ENCODE assay signal across 22 cellular contexts in the genomic region with DNA sequence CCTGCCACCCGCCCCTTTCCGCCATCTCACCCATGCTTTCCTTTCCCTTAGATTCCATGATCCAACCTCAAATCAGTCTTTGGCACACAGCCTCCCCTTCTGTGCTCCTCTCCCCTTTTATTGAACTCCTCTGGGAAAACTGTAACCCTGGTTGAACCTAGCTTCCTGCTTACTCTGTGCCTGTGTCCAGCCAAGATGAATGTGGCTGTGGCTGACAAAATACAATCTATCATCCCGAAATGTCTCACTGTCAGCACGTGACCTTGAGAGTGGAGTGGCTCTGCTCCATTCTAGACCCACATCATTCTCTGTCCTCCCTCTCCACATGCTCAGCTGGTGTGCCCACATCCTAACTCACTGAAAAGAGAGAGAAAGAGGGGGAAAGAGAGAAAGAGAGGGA. TPM values are rescaled to one million over a fixed set of nuclear protein-coding genes. Genes with fewer than 3 reads are reported as not detected.
DNase-seq lines count a peak whose midpoint lies in the region; ATAC-seq and TF ChIP-seq lines count a peak whose summit lies in the region.
"Had no signal": no experiment of that assay in that cellular context is flagged by ENCODE, and none has a peak within 500 bp of the region (broad histone marks: within the 10 kb centered on the region; RNA-seq: fewer than 3 reads in every experiment).

No MANE protein-coding gene starts in this region.

- H3K27me3 Mint-ChIP-seq in activated CD8-positive, alpha-beta T cell treated with anti-CD3 and anti-CD28 coated beads, Interleukin-2, amount 10 ng/mL, durations not matched to agents 7 days and 5 days (ENCODE audit: low read depth) = no peaks in the 10 kb centered on the region
- H3K27me3 Mint-ChIP-seq in neural crest cell (ENCODE audit: low read depth) = peaks cover 52% of the 10 kb centered on the region

- H3K36me3 ChIP-seq in heart left ventricle = no peaks in the 10 kb centered on the region
- H3K36me3 ChIP-seq: BE2C, MG63 had no signal

- H3K4me3 ChIP-seq in heart left ventricle = no peak overlapping the region
- H3K4me3 ChIP-seq: MG63 had no signal

- no peak for ATAC-seq in heart left ventricle
- no peak for ATAC-seq in activated CD8-positive, alpha-beta T cell treated with anti-CD3 and anti-CD28 coated beads, Interleukin-2, amount 10 ng/mL, durations not matched to agents 7 days and 5 days
- no peak for ATAC-seq in GM21825 (IDR thresholded peaks at IDR 0.05; ENCODE audit: unreplicated experiment)

- H3K9me3 ChIP-seq in heart left ventricle = peaks cover 0 to 10% (median 2%) of the 10 kb centered on the region in 12 donors
- H3K9me3 ChIP-seq: BE2C, MG63 had no signal

- 53 to 71% (median 56%) methylated on average over 4 of the region's 4 CpGs for WGBS in heart left ventricle, 4 donors

- TF ChIP-seq CTCF in heart left ventricle (IDR thresholded peaks at IDR 0.05) (no peak), neural crest cell (conservative IDR thresholded peaks at IDR 0.05) (no peak)

- no peak for TF ChIP-seq POLR2A in heart left ventricle (IDR thresholded peaks at IDR 0.05)

- DNase-seq in cardiac septum (ENCODE audit: low spot score) (peak; percentile 36), heart left ventricle (no peak), dermis microvascular lymphatic vessel endothelial cell (ENCODE audit: low read depth in 2 of 2) (peak; percentile 58 to 72), neural crest cell (ENCODE audit: low read depth, low spot score) (no peak), DMS153 treated with DMSO at 0.1 percent for 48 hours (lab: John Stamatoyannopoulos, UW; ENCODE audit: unreplicated experiment) (no peak), NCI-H2227 treated with DMSO at 0.1 percent for 48 hours (lab: John Stamatoyannopoulos, UW) (no peak)
- DNase-seq in activated CD8-positive, alpha-beta T cell treated with anti-CD3 and anti-CD28 coated beads, Interleukin-2, amount 10 ng/mL, durations not matched to agents 7 days and 5 days = no peak
- DNase-seq: BE2C; CD4-positive, alpha-beta memory T cell; GOT3; HFFc6; MG63; NCI-H1092 treated with DMSO at 0.1 percent for 48 hours; NCI-H1694; NCI-H2107; NCI-H69; NK-92 treated with Interleukin-12 subunit alpha and Interleukin-12 subunit beta, amount 100 ng/mL, for 24 hours; OCI-M1 had no signal

- peaks cover 5% of the 10 kb centered on the region for H3K9me3 Mint-ChIP-seq in activated CD8-positive, alpha-beta T cell treated with anti-CD3 and anti-CD28 coated beads, Interleukin-2, amount 10 ng/mL, durations not matched to agents 7 days and 5 days (ENCODE audit: insufficient read depth)
- H3K9me3 Mint-ChIP-seq in neural crest cell = peaks cover 11% of the 10 kb centered on the region

- no peak overlapping the region for H3K27ac ChIP-seq in heart left ventricle
- H3K27ac ChIP-seq: KMS-11 had no signal

- H3K27ac Mint-ChIP-seq in activated CD8-positive, alpha-beta T cell treated with anti-CD3 and anti-CD28 coated beads, Interleukin-2, amount 10 ng/mL, durations not matched to agents 7 days and 5 days = peak overlapping the region; percentile 91
- peak overlapping the region; percentile 20 for H3K27ac Mint-ChIP-seq in neural crest cell (ENCODE audit: unreplicated experiment)
- H3K27ac Mint-ChIP-seq: HFFc6 had no signal

- peaks cover 86% of the 10 kb centered on the region for H3K4me1 Mint-ChIP-seq in activated CD8-positive, alpha-beta T cell treated with anti-CD3 and anti-CD28 coated beads, Interleukin-2, amount 10 ng/mL, durations not matched to agents 7 days and 5 days (ENCODE audit: low read depth)
- H3K4me1 Mint-ChIP-seq in neural crest cell = peaks cover 5% of the 10 kb centered on the region

- POLR2A ChIA-PET in activated CD8-positive, alpha-beta T cell treated with anti-CD3 and anti-CD28 coated beads, Interleukin-2, amount 10 ng/mL, durations not matched to agents 7 days and 5 days (lab: Charles Lee) = interaction anchor here (5.3 kb wide), 1 partner anchor 12 kb away, joined by 96 read pairs; the partner anchor contains the start of gene NCR2

- no peaks in the 10 kb centered on the region for H3K4me1 ChIP-seq in heart left ventricle
- H3K4me1 ChIP-seq: BE2C had no signal

- H3K4me3 Mint-ChIP-seq in activated CD8-positive, alpha-beta T cell treated with anti-CD3 and anti-CD28 coated beads, Interleukin-2, amount 10 ng/mL, durations not matched to agents 7 days and 5 days = no peak overlapping the region
- no peak overlapping the region for H3K4me3 Mint-ChIP-seq in neural crest cell
- H3K4me3 Mint-ChIP-seq: HFFc6 had no signal

- CTCF ChIA-PET in activated CD8-positive, alpha-beta T cell treated with anti-CD3 and anti-CD28 coated beads, Interleukin-2, amount 10 ng/mL, durations not matched to agents 7 days and 5 days (lab: Charles Lee) = interaction anchor here (0.8 to 9.3 kb wide), 3 partner anchors 12 to 25 kb away, joined by 3 to 114 read pairs (median 29); partner anchors contain the start of gene NCR2

- intact Hi-C loops in cardiac septum (cut with DNase I) (no loop called here), heart left ventricle (cut with DNase I) (no loop called here)

- H3K36me3 Mint-ChIP-seq in activated CD8-positive, alpha-beta T cell treated with anti-CD3 and anti-CD28 coated beads, Interleukin-2, amount 10 ng/mL, durations not matched to agents 7 days and 5 days (ENCODE audit: low read depth) = peaks cover 49% of the 10 kb centered on the region
- H3K36me3 Mint-ChIP-seq in neural crest cell (ENCODE audit: low read depth) = peaks cover 3% of the 10 kb centered on the region

- peaks cover 0 to 59% (median 5%) of the 10 kb centered on the region in 9 donors for H3K27me3 ChIP-seq in heart left ventricle
- H3K27me3 ChIP-seq: MG63 had no signal

RNA-seq across cellular contexts. Expression of gene NCR2, which starts 11.0 kb away (rescaled TPM):
- total RNA-seq in cardiac septum (not detected), heart left ventricle (not detected), dermis microvascular lymphatic vessel endothelial cell (not detected in 2 replicates), neural crest cell (not detected in 2 replicates)
- not detected for polyA plus RNA-seq in heart left ventricle
- total RNA-seq in activated CD8-positive, alpha-beta T cell treated with anti-CD3 and anti-CD28 coated beads, Interleukin-2, amount 10 ng/mL, durations not matched to agents 7 days and 5 days = 1 to 10 TPM in 1 of 2 experiments, under 1 TPM in 1; 0.45 to 1.3 TPM
- total RNA-seq: CD4-positive, alpha-beta memory T cell; Daoy; HFFc6 had no signal
- polyA plus RNA-seq: AG04450; CD4-positive, alpha-beta memory T cell had no signal

RNA-seq across cellular contexts. Expression of gene TREM1, which starts 60.0 kb away (rescaled TPM):
- 2.6 TPM for total RNA-seq in cardiac septum
- total RNA-seq in heart left ventricle = 10 to 100 TPM in 1 of 9 donors, 1 to 10 TPM in 3, under 1 TPM in 5; 0.19 to 11.8 (median 0.75) TPM
- polyA plus RNA-seq in heart left ventricle = 10 to 100 TPM in 1 of 2 donors, under 1 TPM in 1; 0.38 to 18.4 TPM
- not detected for total RNA-seq in activated CD8-positive, alpha-beta T cell treated with anti-CD3 and anti-CD28 coated beads, Interleukin-2, amount 10 ng/mL, durations not matched to agents 7 days and 5 days
- 0.13 TPM in 1 of 2 replicates, not detected in the other for total RNA-seq in dermis microvascular lymphatic vessel endothelial cell
- total RNA-seq in neural crest cell = not detected in 2 replicates
- total RNA-seq: CD4-positive, alpha-beta memory T cell; Daoy had no signal
- polyA plus RNA-seq: AG04450; CD4-positive, alpha-beta memory T cell had no signal

Comparison
In these comparisons a context has a peak if more than half of its experiments do, and no peak if none do; other contexts are left out.
1. DNase-seq: peak in cardiac septum (single experiment) and dermis microvascular lymphatic vessel endothelial cell (2 of 2); none in heart left ventricle (0 of 5), activated CD8-positive, alpha-beta T cell treated with anti-CD3 and anti-CD28 coated beads, Interleukin-2, amount 10 ng/mL, durations not matched to agents 7 days and 5 days (single experiment), neural crest cell (single experiment), DMS153 treated with DMSO at 0.1 percent for 48 hours (single experiment) and NCI-H2227 treated with DMSO at 0.1 percent for 48 hours (single experiment).